Comparison of ENCODE assay signal across 30 cellular contexts in genomic region chrX:16167181-16167580, GRCh38. TPM values are rescaled to one million over a fixed set of nuclear protein-coding genes. Genes with fewer than 3 reads are reported as not detected.
"Had no signal": no experiment of that assay in that cellular context is flagged by ENCODE, and none has a peak within 500 bp of the region (broad histone marks: within the 10 kb centered on the region; RNA-seq: fewer than 3 reads in every experiment).

Gene MAGEB17, plus strand, starts transcription at chrX:16167481. Its CDS starts 2,902 bp downstream, at chrX:16170383.

- DNase-seq: dermis blood vessel endothelial cell; dorsolateral prefrontal cortex; effector CD4-positive, alpha-beta T cell; effector memory CD4-positive, alpha-beta T cell; erythroblast; esophagus squamous epithelium; foreskin fibroblast; foreskin melanocyte; gastrocnemius medialis; glutamatergic neuron; head of caudate nucleus; heart right ventricle; hippocampal formation; left cardiac atrium; left lung; left ventricle myocardium superior; lower lobe of right lung; mesenchymal stem cell; mucosa of descending colon; naive B cell had no signal

- H3K4me1 ChIP-seq: esophagus squamous epithelium, gastrocnemius medialis, heart right ventricle, left lung, lower lobe of right lung had no signal

- H3K27ac Mint-ChIP-seq: mesothelial cell of epicardium had no signal

- H3K4me1 Mint-ChIP-seq: naive B cell had no signal

- H3K36me3 Mint-ChIP-seq: mesothelial cell of epicardium had no signal

- H3K4me3 Mint-ChIP-seq: mesothelial cell of epicardium, naive B cell had no signal

- ATAC-seq: esophagus mucosa, gastrocnemius medialis, heart right ventricle, left cardiac atrium, left lung, left ventricle myocardium superior, lower lobe of right lung, mucosa of descending colon had no signal

- H3K4me3 ChIP-seq: coronary artery, dorsolateral prefrontal cortex, esophagus squamous epithelium, gastrocnemius medialis, heart right ventricle, left lung, lower lobe of right lung, mucosa of descending colon had no signal

- H3K27ac ChIP-seq: coronary artery, dorsolateral prefrontal cortex, epithelial cell of prostate, esophagus squamous epithelium, gastrocnemius medialis, heart right ventricle, left lung, lower lobe of right lung had no signal

- H3K36me3 ChIP-seq: esophagus squamous epithelium, gastrocnemius medialis, heart right ventricle, left lung, lower lobe of right lung had no signal

- H3K9me3 ChIP-seq: esophagus squamous epithelium, gastrocnemius medialis, heart right ventricle, left lung, lower lobe of right lung, mucosa of descending colon had no signal

- H3K27me3 ChIP-seq: esophagus squamous epithelium, gastrocnemius medialis, left lung had no signal

RNA-seq across cellular contexts. Expression of gene MAGEB17, which starts in this region (rescaled TPM):
- total RNA-seq: dermis blood vessel endothelial cell, esophagus mucosa, esophagus squamous epithelium, gastrocnemius medialis, kidney epithelial cell, left lung, left ventricle myocardium superior, lower leg skin, lower lobe of right lung, lung microvascular endothelial cell, mesenteric fat pad, mesothelial cell of epicardium, myocyte had no signal
- polyA plus RNA-seq: keratinocyte had no signal
